ENCODE assay signal across 25 cellular contexts in genomic region chr6:118750143-118750542, GRCh38.
A peak's percentile ranks its signal among the peaks of the same experiment; 100 is the strongest.
DNase-seq lines count a peak whose midpoint lies in the region; ATAC-seq and TF ChIP-seq lines count a peak whose summit lies in the region.
"Had no signal": no experiment of that assay in that cellular context is flagged by ENCODE, and none has a peak within 500 bp of the region (broad histone marks: within the 10 kb centered on the region; RNA-seq: fewer than 3 reads in every experiment).

No MANE protein-coding gene starts in this region.

- TF ChIP-seq CTCF in fibroblast of the aortic adventitia (IDR thresholded peaks at IDR 0.05; ENCODE audit: insufficient read depth, low read length) (no peak), endodermal cell (conservative IDR thresholded peaks at IDR 0.05) (no peak)

- WGBS in endodermal cell (ENCODE audit: insufficient coverage in 1 of 2, insufficient read length in 1 of 2), 2 experiments, result 96 to 100% methylated on average over 2 of the region's 2 CpGs

- peak; percentile 48 for ATAC-seq in GM18907 (IDR thresholded peaks at IDR 0.05; ENCODE audit: unreplicated experiment)
- ATAC-seq: activated CD8-positive, alpha-beta memory T cell treated with anti-CD3 and anti-CD28 coated beads, Interleukin-2, amount 10 ng/mL, durations not matched to agents 7 days and 5 days; K562; mucosa of descending colon; pancreas had no signal

- H3K9me3 Mint-ChIP-seq in endodermal cell, result no peaks in the 10 kb centered on the region
- H3K9me3 Mint-ChIP-seq: nephron progenitor cell; T-helper 1 cell treated with Interleukin-12 subunit alpha and Interleukin-12 subunit beta and Interleukin-4 antibody, amounts not matched to agents 30 μg/mL and 1 μg/mL, for 36 hours had no signal

- H3K9ac ChIP-seq in endodermal cell (ENCODE audit: extremely low read depth, low read length, poor library complexity, severe bottlenecking), result no peak overlapping the region

- H3K36me3 ChIP-seq in endodermal cell (ENCODE audit: control insufficient read depth, insufficient read depth, low read length), result no peaks in the 10 kb centered on the region
- H3K36me3 ChIP-seq: pancreas, right atrium auricular region, tibial artery had no signal

- no peak overlapping the region for H3K4me3 ChIP-seq in fibroblast of the aortic adventitia (ENCODE audit: low read depth, low read length)
- H3K4me3 ChIP-seq in endodermal cell (ENCODE audit: low read length), result no peak overlapping the region
- H3K4me3 ChIP-seq: K562, mucosa of descending colon, pancreas, right atrium auricular region, tibial artery had no signal

- H3K4me1 ChIP-seq in endodermal cell (ENCODE audit: control insufficient read depth, insufficient read depth, low read length), result no peaks in the 10 kb centered on the region

- no peak overlapping the region for H3K4me3 Mint-ChIP-seq in endodermal cell
- H3K4me3 Mint-ChIP-seq: activated CD8-positive, alpha-beta memory T cell treated with anti-CD3 and anti-CD28 coated beads, Interleukin-2, amount 10 ng/mL, durations not matched to agents 7 days and 5 days; CD14-positive monocyte; nephron progenitor cell; T-helper 1 cell treated with Interleukin-12 subunit alpha and Interleukin-12 subunit beta and Interleukin-4 antibody, amounts not matched to agents 30 μg/mL and 1 μg/mL, for 36 hours had no signal

- H3K36me3 Mint-ChIP-seq in endodermal cell (ENCODE audit: low read depth), result no peaks in the 10 kb centered on the region
- H3K36me3 Mint-ChIP-seq: activated CD8-positive, alpha-beta memory T cell treated with anti-CD3 and anti-CD28 coated beads, Interleukin-2, amount 10 ng/mL, durations not matched to agents 7 days and 5 days had no signal

- peaks cover 7% of the 10 kb centered on the region for H3K4me1 Mint-ChIP-seq in endodermal cell

- H3K27ac Mint-ChIP-seq in endodermal cell, result no peak overlapping the region
- H3K27ac Mint-ChIP-seq: activated CD8-positive, alpha-beta memory T cell treated with anti-CD3 and anti-CD28 coated beads, Interleukin-2, amount 10 ng/mL, durations not matched to agents 7 days and 5 days; nephron progenitor cell; T-helper 1 cell treated with Interleukin-12 subunit alpha and Interleukin-12 subunit beta and Interleukin-4 antibody, amounts not matched to agents 30 μg/mL and 1 μg/mL, for 36 hours had no signal

- no peaks in the 10 kb centered on the region for H3K9me3 ChIP-seq in endodermal cell (ENCODE audit: control insufficient read depth, low read length)
- H3K9me3 ChIP-seq: mucosa of descending colon, pancreas, right atrium auricular region, tibial artery had no signal

- H3K27me3 ChIP-seq in endodermal cell (ENCODE audit: control insufficient read depth, insufficient read depth, low read length, poor library complexity, severe bottlenecking), result no peaks in the 10 kb centered on the region
- H3K27me3 ChIP-seq: pancreas, right atrium auricular region, tibial artery had no signal

- no peak overlapping the region for H3K27ac ChIP-seq in endodermal cell (ENCODE audit: low read depth, low read length)
- H3K27ac ChIP-seq: pancreas, right atrium auricular region, tibial artery had no signal

- DNase-seq in ELR (ENCODE audit: low read depth), result peak; percentile 17
- DNase-seq in RPMI7951 (ENCODE audit: low read depth), result peak; percentile 53
- DNase-seq in fibroblast of the aortic adventitia (ENCODE audit: low read depth), result peak; percentile 12
- DNase-seq in endodermal cell, result no peak
- DNase-seq in NCI-H226, result no peak
- DNase-seq in cerebellar nuclear complex (lab: John Stamatoyannopoulos, UW), result no peak
- DNase-seq: activated CD4-positive, alpha-beta T cell treated with anti-CD3 and anti-CD28 coated beads for 48 hours; activated CD8-positive, alpha-beta memory T cell treated with anti-CD3 and anti-CD28 coated beads, Interleukin-2, amount 10 ng/mL, durations not matched to agents 7 days and 5 days; cortex of kidney; islet precursor cell; MM.1S; mucosa of descending colon; NCI-H1417; NCI-H2107; NCI-H510A treated with DMSO at 0.1 percent for 48 hours; nephron progenitor cell; pancreas; stimulated activated CD4-positive, alpha-beta T cell treated with anti-CD3 and anti-CD28 coated beads, Interleukin-4, amount 100 ng/mL, for 1 hour; stimulated activated naive CD4-positive, alpha-beta T cell; tibial artery had no signal

- no peaks in the 10 kb centered on the region for H3K27me3 Mint-ChIP-seq in endodermal cell (ENCODE audit: insufficient read depth)
- H3K27me3 Mint-ChIP-seq: activated CD8-positive, alpha-beta memory T cell treated with anti-CD3 and anti-CD28 coated beads, Interleukin-2, amount 10 ng/mL, durations not matched to agents 7 days and 5 days had no signal

Comparison
In these comparisons a context has a peak if more than half of its experiments do, and no peak if none do; other contexts are left out.
1. DNase-seq: peak in ELR (single experiment), RPMI7951 (single experiment) and fibroblast of the aortic adventitia (single experiment); none in endodermal cell (single experiment), NCI-H226 (single experiment) and cerebellar nuclear complex (0 of 2).